ENCODE assay signal across 8 cellular contexts in genomic region chr21:37207441-37208009, GRCh38. TPM values are rescaled to one million over a fixed set of nuclear protein-coding genes. Genes with fewer than 3 reads are reported as not detected.
DNase-seq lines count a peak whose midpoint lies in the region; ATAC-seq and TF ChIP-seq lines count a peak whose summit lies in the region.

No MANE protein-coding gene starts in this region.

- peaks cover 19% of the 10 kb centered on the region for H3K4me1 Mint-ChIP-seq in activated CD8-positive, alpha-beta T cell treated with anti-CD3 and anti-CD28 coated beads for 36 hours (ENCODE audit: low read depth)

- H3K36me3 Mint-ChIP-seq in activated CD8-positive, alpha-beta T cell treated with anti-CD3 and anti-CD28 coated beads for 36 hours (ENCODE audit: low read depth) = peaks cover 10% of the 10 kb centered on the region

- CTCF ChIA-PET in activated CD8-positive, alpha-beta T cell treated with anti-CD3 and anti-CD28 coated beads for 36 hours (lab: Charles Lee) = interaction anchor here (0.9 to 2.0 kb wide), 4 partner anchors 13 to 164 kb away, joined by 3 to 5 read pairs (median 4); no protein-coding TSS in a partner anchor

- intact Hi-C loops in activated CD8-positive, alpha-beta T cell treated with anti-CD3 and anti-CD28 coated beads for 36 hours (cut with micrococcal nuclease) = no loop called here

- H3K9me3 Mint-ChIP-seq in activated CD8-positive, alpha-beta T cell treated with anti-CD3 and anti-CD28 coated beads for 36 hours = peaks cover 1% of the 10 kb centered on the region

- peaks cover 1% of the 10 kb centered on the region for H3K27me3 Mint-ChIP-seq in activated CD8-positive, alpha-beta T cell treated with anti-CD3 and anti-CD28 coated beads for 36 hours

- ATAC-seq in GM19372 (IDR thresholded peaks at IDR 0.05; ENCODE audit: low read depth, unreplicated experiment) = peak; percentile 54
- ATAC-seq in HG03378 (IDR thresholded peaks at IDR 0.05; ENCODE audit: unreplicated experiment) = peak; percentile 63
- ATAC-seq in activated CD8-positive, alpha-beta T cell treated with anti-CD3 and anti-CD28 coated beads for 36 hours = peak; percentile 63

- POLR2A ChIA-PET in activated CD8-positive, alpha-beta T cell treated with anti-CD3 and anti-CD28 coated beads for 36 hours (lab: Charles Lee) = interaction anchor here (0.7 to 1.5 kb wide), 3 partner anchors 10 to 93 kb away, joined by 3 to 8 read pairs (median 3); no protein-coding TSS in a partner anchor

- H3K4me3 Mint-ChIP-seq in activated CD8-positive, alpha-beta T cell treated with anti-CD3 and anti-CD28 coated beads for 36 hours = peak overlapping the region; percentile 60

- peak overlapping the region; percentile 71 for H3K27ac Mint-ChIP-seq in activated CD8-positive, alpha-beta T cell treated with anti-CD3 and anti-CD28 coated beads for 36 hours

- TF ChIP-seq CTCF in activated CD8-positive, alpha-beta T cell treated with anti-CD3 and anti-CD28 coated beads for 36 hours (IDR thresholded peaks at IDR 0.05) = no peak

- DNase-seq in GM03348 (ENCODE audit: low spot score) = peak; percentile 65
- DNase-seq in activated CD8-positive, alpha-beta T cell treated with anti-CD3 and anti-CD28 coated beads for 36 hours = peak; percentile 33
- peak; percentile 87 for DNase-seq in islet precursor cell
- DNase-seq in hippocampal formation (lab: John Stamatoyannopoulos, UW) = no peak
- no peak for DNase-seq in stimulated activated CD4-positive, alpha-beta T cell treated with anti-CD3 and anti-CD28 coated beads, Interleukin-2, amount 100 ng/mL, for 24 hours
- no peak for DNase-seq in epidermal melanocyte (ENCODE audit: insufficient read length, low spot score)

RNA-seq across cellular contexts. Expression of gene VPS26C, which starts 59.6 kb away (rescaled TPM):
- total RNA-seq in activated CD8-positive, alpha-beta T cell treated with anti-CD3 and anti-CD28 coated beads for 36 hours = 10 to 100 TPM; 70.9 to 73.4 TPM

Comparison
In these comparisons a context has a peak if more than half of its experiments do, and no peak if none do; other contexts are left out.
1. DNase-seq: peak in GM03348 (single experiment), activated CD8-positive, alpha-beta T cell treated with anti-CD3 and anti-CD28 coated beads for 36 hours (single experiment) and islet precursor cell (single experiment); none in hippocampal formation (0 of 2), stimulated activated CD4-positive, alpha-beta T cell treated with anti-CD3 and anti-CD28 coated beads, Interleukin-2, amount 100 ng/mL, for 24 hours (0 of 2) and epidermal melanocyte (single experiment).
2. Peak in every context shown above with its lines, with median percentiles within 50 percentile points of each other: ATAC-seq.